Comparison of ENCODE assay signal across 2 cellular contexts in genomic region chr14:104943216-104944015, GRCh38. TPM values are rescaled to one million over a fixed set of nuclear protein-coding genes. Genes with fewer than 3 reads are reported as not detected.
"Had no signal": no experiment of that assay in that cellular context is flagged by ENCODE, and none has a peak within 500 bp of the region (broad histone marks: within the 10 kb centered on the region; RNA-seq: fewer than 3 reads in every experiment).

No MANE protein-coding gene starts in this region.

RNA-seq across cellular contexts. Expression of gene PLD4, which starts 18.7 kb away (rescaled TPM):
- total RNA-seq: hepatocyte had no signal

RNA-seq across cellular contexts. Expression of gene AHNAK2, which starts 34.8 kb away (rescaled TPM):
- total RNA-seq: naive thymus-derived CD8-positive, alpha-beta T cell had no signal
